Comparison of ENCODE assay signal across 15 cellular contexts in the genomic region with DNA sequence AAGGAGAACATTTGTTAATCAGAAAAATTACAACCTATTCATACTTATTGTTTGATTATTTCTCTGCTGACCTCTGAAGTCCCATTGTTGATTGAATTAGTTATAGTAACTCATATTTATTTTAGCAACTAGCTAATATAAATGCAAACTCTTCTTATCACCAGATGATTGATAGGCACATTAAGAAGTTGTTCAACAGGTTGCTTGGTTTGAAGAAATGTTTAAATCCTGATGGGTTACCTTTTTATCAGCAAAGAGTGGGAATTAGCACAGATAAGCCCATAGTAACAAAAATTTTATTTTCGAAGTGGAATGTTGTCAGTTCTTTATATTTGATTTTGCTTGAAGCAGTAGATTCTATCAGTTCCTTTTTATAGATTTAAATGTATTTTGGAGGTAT. TPM values are rescaled to one million over a fixed set of nuclear protein-coding genes. Genes with fewer than 3 reads are reported as not detected.
A peak's percentile ranks its signal among the peaks of the same experiment; 100 is the strongest.
DNase-seq lines count a peak whose midpoint lies in the region; ATAC-seq, FAIRE-seq and TF ChIP-seq lines count a peak whose summit lies in the region.
"Had no signal": no experiment of that assay in that cellular context is flagged by ENCODE, and none has a peak within 500 bp of the region (broad histone marks: within the 10 kb centered on the region; RNA-seq: fewer than 3 reads in every experiment).

No MANE protein-coding gene starts in this region.

- no peak overlapping the region for H3K27ac Mint-ChIP-seq in activated T-helper 17 cell treated with anti-CD3 and anti-CD28 coated beads, Interleukin-2, amount 50 U/mL, for 72 hours
- H3K27ac Mint-ChIP-seq: CD14-positive monocyte; CD8-positive, alpha-beta T cell had no signal

- H3K9me3 ChIP-seq in PC-9 (ENCODE audit: insufficient read depth, low read depth) (no peaks in the 10 kb centered on the region), small intestine (ENCODE audit: control insufficient read depth, low read depth) (no peaks in the 10 kb centered on the region)

- CTCF ChIA-PET in PC-9 (lab: Charles Lee): no interaction called here

- H3K9me3 Mint-ChIP-seq in activated T-helper 17 cell treated with anti-CD3 and anti-CD28 coated beads, Interleukin-2, amount 50 U/mL, for 72 hours: no peaks in the 10 kb centered on the region
- H3K9me3 Mint-ChIP-seq: CD8-positive, alpha-beta T cell had no signal

- BruUV-seq in PC-9 (replicated peaks; lab: Mats Ljungman, UMichigan): no TSS peak

- no peaks in the 10 kb centered on the region for H4K20me1 ChIP-seq in PC-9 (ENCODE audit: insufficient read depth)

- H3K4me1 ChIP-seq in PC-9 (replicated peaks; ENCODE audit: insufficient read depth): peaks cover 27% of the 10 kb centered on the region
- no peaks in the 10 kb centered on the region for H3K4me1 ChIP-seq in small intestine (ENCODE audit: control insufficient read depth in 2 of 2, insufficient read depth in 1 of 2, low read depth in 1 of 2, low read length in 1 of 2)

- no peak overlapping the region for H3K4me3 Mint-ChIP-seq in activated T-helper 17 cell treated with anti-CD3 and anti-CD28 coated beads, Interleukin-2, amount 50 U/mL, for 72 hours
- H3K4me3 Mint-ChIP-seq: CD14-positive monocyte; CD8-positive, alpha-beta T cell had no signal

- ATAC-seq in activated T-helper 17 cell treated with anti-CD3 and anti-CD28 coated beads, Interleukin-2, amount 50 U/mL, for 72 hours (replicated peaks): no peak
- ATAC-seq: CD8-positive, alpha-beta T cell had no signal

- peak overlapping the region; percentile 31; the same call in 1 of the 2 replicates for H3K4me2 ChIP-seq in PC-9

- no peak for FAIRE-seq in small intestine (lab: Jason Lieb, UNC)
- FAIRE-seq: GM18507, H54 had no signal

- DNase-seq in DMS153 (lab: John Stamatoyannopoulos, UW) (peak; percentile 28), DMS153 treated with DMSO at 0.1 percent for 48 hours (lab: John Stamatoyannopoulos, UW; ENCODE audit: unreplicated experiment) (no peak), HT-29 (ENCODE audit: low spot score) (peak; percentile 86), PC-9 (peak in 1 of 2 experiments; percentile 62), small intestine (peak; percentile 39), T-helper 2 cell (no peak), T-helper 1 cell (no peak)
- DNase-seq: CD8-positive, alpha-beta T cell; COR-L47; GM23248 had no signal

- peaks cover 6% of the 10 kb centered on the region for H3K27me3 Mint-ChIP-seq in activated T-helper 17 cell treated with anti-CD3 and anti-CD28 coated beads, Interleukin-2, amount 50 U/mL, for 72 hours

- H3K27me3 ChIP-seq in PC-9 (ENCODE audit: insufficient read depth, low read depth) (no peaks in the 10 kb centered on the region), small intestine (ENCODE audit: control insufficient read depth in 2 of 2, insufficient read depth in 2 of 2, low read length in 2 of 2) (no peaks in the 10 kb centered on the region)

- POLR2A ChIA-PET in PC-9 (lab: Charles Lee; ENCODE audit: unreplicated experiment): interaction anchor here (0.7 kb wide), 1 partner anchor 33 kb away, joined by 4 read pairs; no protein-coding TSS in a partner anchor

- intact Hi-C loops in PC-9 (cut with micrococcal nuclease; ENCODE audit: unreplicated experiment): no loop called here

- no peaks in the 10 kb centered on the region for H3K36me3 ChIP-seq in PC-9 (ENCODE audit: low read depth)
- H3K36me3 ChIP-seq in small intestine (ENCODE audit: control insufficient read depth in 2 of 2, insufficient read depth in 2 of 2, low read length in 2 of 2): no peaks in the 10 kb centered on the region

- no peak for TF ChIP-seq CTCF in PC-9 (conservative IDR thresholded peaks at IDR 0.05)

- H3K27ac ChIP-seq in PC-9 (no peak overlapping the region), small intestine (ENCODE audit: low read depth in 1 of 2, low read length in 1 of 2) (no peak overlapping the region)
- H3K27ac ChIP-seq: 22Rv1, GM23248 had no signal

- H3K9me2 ChIP-seq in PC-9 (ENCODE audit: insufficient read depth): no peaks in the 10 kb centered on the region

- H3F3A ChIP-seq in PC-9 (ENCODE audit: insufficient read depth, low read depth): no peaks in the 10 kb centered on the region

- H3K4me1 Mint-ChIP-seq in activated T-helper 17 cell treated with anti-CD3 and anti-CD28 coated beads, Interleukin-2, amount 50 U/mL, for 72 hours: no peaks in the 10 kb centered on the region
- H3K4me1 Mint-ChIP-seq: CD14-positive monocyte had no signal

- WGBS in small intestine, 3 donors: 13 to 51% (median 16%) methylated on average over 1 of the region's 1 CpG

- no peaks in the 10 kb centered on the region for H3K79me2 ChIP-seq in PC-9 (ENCODE audit: low read depth)

- no peak overlapping the region for H3K4me3 ChIP-seq in PC-9
- H3K4me3 ChIP-seq in small intestine (ENCODE audit: low read depth in 1 of 2, low read length in 2 of 2): no peak overlapping the region
- H3K4me3 ChIP-seq: GM23248 had no signal

- H2AFZ ChIP-seq in PC-9: no peak overlapping the region
- H2AFZ ChIP-seq: GM23248 had no signal

- H3K36me3 Mint-ChIP-seq in activated T-helper 17 cell treated with anti-CD3 and anti-CD28 coated beads, Interleukin-2, amount 50 U/mL, for 72 hours (ENCODE audit: low read depth): no peaks in the 10 kb centered on the region
- H3K36me3 Mint-ChIP-seq: CD14-positive monocyte; CD8-positive, alpha-beta T cell had no signal

RNA-seq across cellular contexts. Expression of a gene that starts 44.4 kb away (rescaled TPM):
- 129 and 135 TPM in 2 replicates for total RNA-seq in HT-29 (2014; rRNA removed; shearing (Covaris generic))
- 54.3 and 65.9 TPM in 2 replicates for total RNA-seq in PC-9 (2021)
- 100 to 1,000 TPM; 126 to 178 (median 141) TPM for polyA plus RNA-seq in small intestine
- 1 to 10 TPM; 3.5 to 5.2 TPM for total RNA-seq in activated T-helper 17 cell treated with anti-CD3 and anti-CD28 coated beads, Interleukin-2, amount 50 U/mL, for 72 hours

Comparison
In these comparisons a context has a peak if more than half of its experiments do, and no peak if none do; other contexts are left out.
1. DNase-seq: peak in DMS153 (single experiment), HT-29 (single experiment) and small intestine (single experiment); none in DMS153 treated with DMSO at 0.1 percent for 48 hours (single experiment), T-helper 2 cell (0 of 5) and T-helper 1 cell (0 of 5).